Comparison of ENCODE assay signal across 1 cellular context in the genomic region with DNA sequence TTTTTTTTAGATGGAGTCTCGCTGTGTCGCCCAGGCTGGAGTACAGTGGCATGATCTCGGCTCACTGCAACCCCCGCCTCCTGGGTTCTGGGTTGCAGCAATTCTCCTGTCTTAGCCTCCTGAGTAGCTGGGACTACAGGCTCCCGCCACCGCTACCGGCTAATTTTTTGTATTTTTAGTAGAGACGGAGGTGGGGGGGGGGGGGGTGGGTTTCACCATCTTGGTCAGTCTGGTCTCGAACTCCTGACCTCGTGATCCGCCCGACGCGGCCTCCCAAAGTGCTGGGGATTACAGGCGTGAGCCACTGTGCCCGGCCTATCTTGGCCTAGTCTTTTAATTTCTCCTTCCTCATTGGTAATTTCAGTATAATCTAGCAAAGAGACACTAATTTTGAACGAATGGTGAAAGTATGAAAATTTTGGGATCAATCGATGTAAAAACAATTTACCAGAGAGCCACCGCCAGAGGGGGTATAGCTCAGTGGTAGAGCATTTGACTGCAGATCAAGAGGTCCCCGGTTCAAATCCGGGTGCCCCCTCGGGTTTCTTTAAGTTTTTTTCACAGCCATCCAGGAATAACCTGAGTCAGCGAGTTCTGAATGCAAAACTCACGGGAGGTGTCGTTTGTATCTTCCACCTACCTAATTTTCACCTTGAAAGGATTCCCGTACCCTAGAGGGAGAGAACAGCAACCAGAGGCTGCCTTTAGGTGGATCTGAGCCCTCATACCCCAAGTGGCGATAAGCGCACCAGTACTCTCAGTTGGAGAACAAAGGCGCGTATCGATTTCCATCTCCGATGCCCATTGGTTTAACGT.
TF ChIP-seq lines count a peak whose summit lies in the region.

No MANE protein-coding gene starts in this region.

TF ChIP-seq in K562, 482 proteins besides CTCF, POLR2A, EP300 and RAD21 (continues in another document):
- TF ChIP-seq ADNP (tag; IDR thresholded peaks at IDR 0.05), result peak; percentile 99
- no peak for TF ChIP-seq SMAD2 (IDR thresholded peaks at IDR 0.05; ENCODE audit: low read depth, low read length)
- no peak for TF ChIP-seq BMI1 (IDR thresholded peaks at IDR 0.05; ENCODE audit: low read length)
- TF ChIP-seq, protein P1, sequence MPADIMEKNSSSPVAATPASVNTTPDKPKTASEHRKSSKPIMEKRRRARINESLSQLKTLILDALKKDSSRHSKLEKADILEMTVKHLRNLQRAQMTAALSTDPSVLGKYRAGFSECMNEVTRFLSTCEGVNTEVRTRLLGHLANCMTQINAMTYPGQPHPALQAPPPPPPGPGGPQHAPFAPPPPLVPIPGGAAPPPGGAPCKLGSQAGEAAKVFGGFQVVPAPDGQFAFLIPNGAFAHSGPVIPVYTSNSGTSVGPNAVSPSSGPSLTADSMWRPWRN (IDR thresholded peaks at IDR 0.05; ENCODE audit: low read depth), result 0 out of 2 replicates have a peak, but pooled peaks have one; percentile 40
- TF ChIP-seq ARNT (IDR thresholded peaks at IDR 0.05), result peak; percentile 62 to 84
- no peak for TF ChIP-seq XRCC4 (IDR thresholded peaks at IDR 0.05; ENCODE audit: extremely low read depth, insufficient read depth, insufficient read length)
- TF ChIP-seq, protein P2, sequence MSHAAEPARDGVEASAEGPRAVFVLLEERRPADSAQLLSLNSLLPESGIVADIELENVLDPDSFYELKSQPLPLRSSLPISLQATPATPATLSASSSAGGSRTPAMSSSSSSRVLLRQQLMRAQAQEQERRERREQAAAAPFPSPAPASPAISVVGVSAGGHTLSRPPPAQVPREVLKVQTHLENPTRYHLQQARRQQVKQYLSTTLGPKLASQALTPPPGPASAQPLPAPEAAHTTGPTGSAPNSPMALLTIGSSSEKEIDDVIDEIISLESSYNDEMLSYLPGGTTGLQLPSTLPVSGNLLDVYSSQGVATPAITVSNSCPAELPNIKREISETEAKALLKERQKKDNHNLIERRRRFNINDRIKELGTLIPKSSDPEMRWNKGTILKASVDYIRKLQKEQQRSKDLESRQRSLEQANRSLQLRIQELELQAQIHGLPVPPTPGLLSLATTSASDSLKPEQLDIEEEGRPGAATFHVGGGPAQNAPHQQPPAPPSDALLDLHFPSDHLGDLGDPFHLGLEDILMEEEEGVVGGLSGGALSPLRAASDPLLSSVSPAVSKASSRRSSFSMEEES (CRISPR knock-in tag; IDR thresholded peaks at IDR 0.05), result peak; percentile 52
- peak; percentile 44 for TF ChIP-seq HDAC3 (IDR thresholded peaks at IDR 0.05; ENCODE audit: borderline replicate concordance, partially characterized antibody)
- TF ChIP-seq, protein P3, sequence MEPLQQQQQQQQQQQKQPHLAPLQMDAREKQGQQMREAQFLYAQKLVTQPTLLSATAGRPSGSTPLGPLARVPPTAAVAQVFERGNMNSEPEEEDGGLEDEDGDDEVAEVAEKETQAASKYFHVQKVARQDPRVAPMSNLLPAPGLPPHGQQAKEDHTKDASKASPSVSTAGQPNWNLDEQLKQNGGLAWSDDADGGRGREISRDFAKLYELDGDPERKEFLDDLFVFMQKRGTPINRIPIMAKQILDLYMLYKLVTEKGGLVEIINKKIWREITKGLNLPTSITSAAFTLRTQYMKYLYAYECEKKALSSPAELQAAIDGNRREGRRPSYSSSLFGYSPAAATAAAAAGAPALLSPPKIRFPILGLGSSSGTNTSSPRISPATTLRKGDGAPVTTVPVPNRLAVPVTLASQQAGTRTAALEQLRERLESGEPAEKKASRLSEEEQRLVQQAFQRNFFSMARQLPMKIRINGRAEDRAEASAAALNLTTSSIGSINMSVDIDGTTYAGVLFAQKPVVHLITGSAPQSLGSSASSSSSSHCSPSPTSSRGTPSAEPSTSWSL (CRISPR knock-in tag; IDR thresholded peaks at IDR 0.05; ENCODE audit: borderline replicate concordance), result no peak
- peak; percentile 6; the same call in 1 of the 2 replicates for TF ChIP-seq ARID1B (IDR thresholded peaks at IDR 0.05)
- no peak for TF ChIP-seq ZNF717 (CRISPR knock-in tag; IDR thresholded peaks at IDR 0.05)
- TF ChIP-seq MTA1 (IDR thresholded peaks at IDR 0.05; ENCODE audit: borderline replicate concordance), result peak; percentile 30; the same call in 1 of the 2 replicates
- no peak for TF ChIP-seq BCL6 (CRISPR knock-in tag; IDR thresholded peaks at IDR 0.05)
- no peak for TF ChIP-seq CEBPG (CRISPR knock-in tag; IDR thresholded peaks at IDR 0.05)
- peak; percentile 46 to 73; a peak in 3 of 4 replicates for TF ChIP-seq CEBPG (tag; conservative IDR thresholded peaks at IDR 0.05 in 1 of 2, IDR thresholded peaks at IDR 0.05 in 1 of 2)
- no peak for TF ChIP-seq MED1 (CRISPR knock-in tag; IDR thresholded peaks at IDR 0.05; ENCODE audit: borderline replicate concordance)
- no peak for TF ChIP-seq HOXB6 (CRISPR knock-in tag; IDR thresholded peaks at IDR 0.05; ENCODE audit: borderline replicate concordance)
- TF ChIP-seq, protein P4, sequence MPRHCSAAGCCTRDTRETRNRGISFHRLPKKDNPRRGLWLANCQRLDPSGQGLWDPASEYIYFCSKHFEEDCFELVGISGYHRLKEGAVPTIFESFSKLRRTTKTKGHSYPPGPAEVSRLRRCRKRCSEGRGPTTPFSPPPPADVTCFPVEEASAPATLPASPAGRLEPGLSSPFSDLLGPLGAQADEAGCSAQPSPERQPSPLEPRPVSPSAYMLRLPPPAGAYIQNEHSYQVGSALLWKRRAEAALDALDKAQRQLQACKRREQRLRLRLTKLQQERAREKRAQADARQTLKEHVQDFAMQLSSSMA (CRISPR knock-in tag; IDR thresholded peaks at IDR 0.05), result 0 out of 2 replicates have a peak, but pooled peaks have one; percentile 43
- peak; percentile 91 for TF ChIP-seq SMARCA5 (IDR thresholded peaks at IDR 0.05)
- TF ChIP-seq CBX5 (IDR thresholded peaks at IDR 0.05; ENCODE audit: borderline replicate concordance, low read depth), result no peak
- TF ChIP-seq, protein P5, sequence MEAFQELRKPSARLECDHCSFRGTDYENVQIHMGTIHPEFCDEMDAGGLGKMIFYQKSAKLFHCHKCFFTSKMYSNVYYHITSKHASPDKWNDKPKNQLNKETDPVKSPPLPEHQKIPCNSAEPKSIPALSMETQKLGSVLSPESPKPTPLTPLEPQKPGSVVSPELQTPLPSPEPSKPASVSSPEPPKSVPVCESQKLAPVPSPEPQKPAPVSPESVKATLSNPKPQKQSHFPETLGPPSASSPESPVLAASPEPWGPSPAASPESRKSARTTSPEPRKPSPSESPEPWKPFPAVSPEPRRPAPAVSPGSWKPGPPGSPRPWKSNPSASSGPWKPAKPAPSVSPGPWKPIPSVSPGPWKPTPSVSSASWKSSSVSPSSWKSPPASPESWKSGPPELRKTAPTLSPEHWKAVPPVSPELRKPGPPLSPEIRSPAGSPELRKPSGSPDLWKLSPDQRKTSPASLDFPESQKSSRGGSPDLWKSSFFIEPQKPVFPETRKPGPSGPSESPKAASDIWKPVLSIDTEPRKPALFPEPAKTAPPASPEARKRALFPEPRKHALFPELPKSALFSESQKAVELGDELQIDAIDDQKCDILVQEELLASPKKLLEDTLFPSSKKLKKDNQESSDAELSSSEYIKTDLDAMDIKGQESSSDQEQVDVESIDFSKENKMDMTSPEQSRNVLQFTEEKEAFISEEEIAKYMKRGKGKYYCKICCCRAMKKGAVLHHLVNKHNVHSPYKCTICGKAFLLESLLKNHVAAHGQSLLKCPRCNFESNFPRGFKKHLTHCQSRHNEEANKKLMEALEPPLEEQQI (IDR thresholded peaks at IDR 0.05), result peak; percentile 86; the same call in 1 of the 2 replicates
- TF ChIP-seq TEAD1 (CRISPR knock-in tag; IDR thresholded peaks at IDR 0.05), result peak in 1 of 2 experiments; percentile 57; a peak in 1 of 4 replicates
- no peak for TF ChIP-seq BRCA1 (IDR thresholded peaks at IDR 0.05)
- TF ChIP-seq BRCA1 (CRISPR knock-in tag; IDR thresholded peaks at IDR 0.05), result no peak
- TF ChIP-seq, protein P6, sequence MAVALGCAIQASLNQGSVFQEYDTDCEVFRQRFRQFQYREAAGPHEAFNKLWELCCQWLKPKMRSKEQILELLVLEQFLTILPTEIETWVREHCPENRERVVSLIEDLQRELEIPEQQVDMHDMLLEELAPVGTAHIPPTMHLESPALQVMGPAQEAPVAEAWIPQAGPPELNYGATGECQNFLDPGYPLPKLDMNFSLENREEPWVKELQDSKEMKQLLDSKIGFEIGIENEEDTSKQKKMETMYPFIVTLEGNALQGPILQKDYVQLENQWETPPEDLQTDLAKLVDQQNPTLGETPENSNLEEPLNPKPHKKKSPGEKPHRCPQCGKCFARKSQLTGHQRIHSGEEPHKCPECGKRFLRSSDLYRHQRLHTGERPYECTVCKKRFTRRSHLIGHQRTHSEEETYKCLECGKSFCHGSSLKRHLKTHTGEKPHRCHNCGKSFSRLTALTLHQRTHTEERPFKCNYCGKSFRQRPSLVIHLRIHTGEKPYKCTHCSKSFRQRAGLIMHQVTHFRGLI (CRISPR knock-in tag; IDR thresholded peaks at IDR 0.05), result no peak
- TF ChIP-seq EWSR1 (IDR thresholded peaks at IDR 0.05; ENCODE audit: borderline replicate concordance, low read depth, partially characterized antibody), result no peak
- no peak for TF ChIP-seq HMG20A (CRISPR knock-in tag; conservative IDR thresholded peaks at IDR 0.05)
- TF ChIP-seq, protein P7, sequence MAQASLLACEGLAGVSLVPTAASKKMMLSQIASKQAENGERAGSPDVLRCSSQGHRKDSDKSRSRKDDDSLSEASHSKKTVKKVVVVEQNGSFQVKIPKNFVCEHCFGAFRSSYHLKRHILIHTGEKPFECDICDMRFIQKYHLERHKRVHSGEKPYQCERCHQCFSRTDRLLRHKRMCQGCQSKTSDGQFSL (CRISPR knock-in tag; IDR thresholded peaks at IDR 0.05), result no peak
- TF ChIP-seq, protein P7 (tag; IDR thresholded peaks at IDR 0.05), result peak in 1 of 2 experiments; percentile 89; a peak in 2 of 4 replicates
- TF ChIP-seq, protein P8, sequence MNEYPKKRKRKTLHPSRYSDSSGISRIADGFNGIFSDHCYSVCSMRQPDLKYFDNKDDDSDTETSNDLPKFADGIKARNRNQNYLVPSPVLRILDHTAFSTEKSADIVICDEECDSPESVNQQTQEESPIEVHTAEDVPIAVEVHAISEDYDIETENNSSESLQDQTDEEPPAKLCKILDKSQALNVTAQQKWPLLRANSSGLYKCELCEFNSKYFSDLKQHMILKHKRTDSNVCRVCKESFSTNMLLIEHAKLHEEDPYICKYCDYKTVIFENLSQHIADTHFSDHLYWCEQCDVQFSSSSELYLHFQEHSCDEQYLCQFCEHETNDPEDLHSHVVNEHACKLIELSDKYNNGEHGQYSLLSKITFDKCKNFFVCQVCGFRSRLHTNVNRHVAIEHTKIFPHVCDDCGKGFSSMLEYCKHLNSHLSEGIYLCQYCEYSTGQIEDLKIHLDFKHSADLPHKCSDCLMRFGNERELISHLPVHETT (CRISPR knock-in tag; conservative IDR thresholded peaks at IDR 0.05 in 1 of 2, IDR thresholded peaks at IDR 0.05 in 1 of 2), result no peak
- TF ChIP-seq BACH1 (tag; IDR thresholded peaks at IDR 0.05), result 0 out of 2 replicates have a peak, but pooled peaks have one; percentile 38
- peak; percentile 59; the same call in 1 of the 2 replicates for TF ChIP-seq MECOM (CRISPR knock-in tag; IDR thresholded peaks at IDR 0.05)
- TF ChIP-seq, protein P9, sequence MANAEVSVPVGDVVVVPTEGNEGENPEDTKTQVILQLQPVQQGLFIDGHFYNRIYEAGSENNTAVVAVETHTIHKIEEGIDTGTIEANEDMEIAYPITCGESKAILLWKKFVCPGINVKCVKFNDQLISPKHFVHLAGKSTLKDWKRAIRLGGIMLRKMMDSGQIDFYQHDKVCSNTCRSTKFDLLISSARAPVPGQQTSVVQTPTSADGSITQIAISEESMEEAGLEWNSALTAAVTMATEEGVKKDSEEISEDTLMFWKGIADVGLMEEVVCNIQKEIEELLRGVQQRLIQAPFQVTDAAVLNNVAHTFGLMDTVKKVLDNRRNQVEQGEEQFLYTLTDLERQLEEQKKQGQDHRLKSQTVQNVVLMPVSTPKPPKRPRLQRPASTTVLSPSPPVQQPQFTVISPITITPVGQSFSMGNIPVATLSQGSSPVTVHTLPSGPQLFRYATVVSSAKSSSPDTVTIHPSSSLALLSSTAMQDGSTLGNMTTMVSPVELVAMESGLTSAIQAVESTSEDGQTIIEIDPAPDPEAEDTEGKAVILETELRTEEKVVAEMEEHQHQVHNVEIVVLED (CRISPR knock-in tag; IDR thresholded peaks at IDR 0.05), result peak; percentile 40; the same call in 1 of the 2 replicates
- peak; percentile 15; the same call in 1 of the 2 replicates for TF ChIP-seq ESRRB (CRISPR knock-in tag; IDR thresholded peaks at IDR 0.05; ENCODE audit: borderline replicate concordance)
- TF ChIP-seq SAFB2 (IDR thresholded peaks at IDR 0.05; ENCODE audit: borderline replicate concordance, low read depth, low read length, severe bottlenecking), result no peak
- TF ChIP-seq SIN3A (IDR thresholded peaks at IDR 0.05; ENCODE audit: borderline replicate concordance in 2 of 2, control insufficient read depth in 1 of 2, low read depth in 2 of 2, low read length in 2 of 2), result no peak
- peak; percentile 68; the same call in 1 of the 2 replicates for TF ChIP-seq ZNF384 (IDR thresholded peaks at IDR 0.05; ENCODE audit: low read depth, low read length)
- peak; percentile 47; the same call in 1 of the 2 replicates for TF ChIP-seq JUND (IDR thresholded peaks at IDR 0.05; ENCODE audit: borderline replicate concordance, low read depth, low read length)
- no peak for TF ChIP-seq JUND (tag; IDR thresholded peaks at IDR 0.05; ENCODE audit: borderline replicate concordance, low read depth, low read length)
- TF ChIP-seq FOXK2 (conservative IDR thresholded peaks at IDR 0.05 in 1 of 2, IDR thresholded peaks at IDR 0.05 in 1 of 2; ENCODE audit: low read depth in 2 of 2), result peak in 1 of 2 experiments; percentile 62; a peak in 2 of 4 replicates
- TF ChIP-seq, protein P10, sequence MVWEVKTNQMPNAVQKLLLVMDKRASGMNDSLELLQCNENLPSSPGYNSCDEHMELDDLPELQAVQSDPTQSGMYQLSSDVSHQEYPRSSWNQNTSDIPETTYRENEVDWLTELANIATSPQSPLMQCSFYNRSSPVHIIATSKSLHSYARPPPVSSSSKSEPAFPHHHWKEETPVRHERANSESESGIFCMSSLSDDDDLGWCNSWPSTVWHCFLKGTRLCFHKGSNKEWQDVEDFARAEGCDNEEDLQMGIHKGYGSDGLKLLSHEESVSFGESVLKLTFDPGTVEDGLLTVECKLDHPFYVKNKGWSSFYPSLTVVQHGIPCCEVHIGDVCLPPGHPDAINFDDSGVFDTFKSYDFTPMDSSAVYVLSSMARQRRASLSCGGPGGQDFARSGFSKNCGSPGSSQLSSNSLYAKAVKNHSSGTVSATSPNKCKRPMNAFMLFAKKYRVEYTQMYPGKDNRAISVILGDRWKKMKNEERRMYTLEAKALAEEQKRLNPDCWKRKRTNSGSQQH (CRISPR knock-in tag; IDR thresholded peaks at IDR 0.05), result no peak
- TF ChIP-seq GTF2E2 (tag; IDR thresholded peaks at IDR 0.05), result no peak
- TF ChIP-seq POLR3G (IDR thresholded peaks at IDR 0.05; ENCODE audit: extremely low read depth, insufficient read length, insufficient replicate concordance), result peak; percentile 37
